8 cellular contexts compared by ENCODE assay signal in genomic region chr2:231929961-231930600, GRCh38. TPM values are rescaled to one million over a fixed set of nuclear protein-coding genes. Genes with fewer than 3 reads are reported as not detected.
A peak's percentile ranks its signal among the peaks of the same experiment; 100 is the strongest.
DNase-seq lines count a peak whose midpoint lies in the region; ATAC-seq and TF ChIP-seq lines count a peak whose summit lies in the region.

No MANE protein-coding gene starts in this region.

- no peak overlapping the region for H3K4ac ChIP-seq in trophoblast cell (ENCODE audit: low read depth, low read length)

- no peaks in the 10 kb centered on the region for H3K9me3 ChIP-seq in heart left ventricle
- no peaks in the 10 kb centered on the region for H3K9me3 ChIP-seq in vagina
- peaks cover 3% of the 10 kb centered on the region for H3K9me3 ChIP-seq in trophoblast cell (ENCODE audit: insufficient read depth, low read depth, low read length)

- H2AFZ ChIP-seq in trophoblast cell (ENCODE audit: insufficient read depth, low read length, poor library complexity), result no peak overlapping the region

- H3K14ac ChIP-seq in trophoblast cell (ENCODE audit: low read length), result no peak overlapping the region

- H2BK120ac ChIP-seq in trophoblast cell (ENCODE audit: insufficient read depth, low read length, poor library complexity), result no peak overlapping the region

- no peak overlapping the region for H4K12ac ChIP-seq in trophoblast cell (ENCODE audit: low read depth, low read length)

- H3K4me1 ChIP-seq in heart left ventricle (peaks cover 4 to 52% (median 25%) of the 10 kb centered on the region in 12 donors), vagina (peaks cover 20% of the 10 kb centered on the region), trophoblast cell (ENCODE audit: control insufficient read depth in 1 of 2, insufficient read depth in 2 of 2, low read length in 2 of 2) (peaks cover 11 to 14% of the 10 kb centered on the region in 2 experiments)

- WGBS in heart left ventricle, 4 donors, result 35 to 46% (median 39%) methylated on average over 10 to 11 of the region's 11 CpGs
- WGBS in trophoblast cell (ENCODE audit: extremely low coverage, insufficient coverage, insufficient read length), result no CpG with 5 or more reads among the region's 11 CpGs

- intact Hi-C loops in heart left ventricle (cut with DNase I), result loop anchor here in 7 of 10 donors (5.0 kb wide), 5 partner anchors 57 to 512 kb away; no protein-coding TSS in a partner anchor
- intact Hi-C loops in vagina (cut with DNase I), result loop anchor here (5.0 kb wide), 1 partner anchor 212 kb away; no protein-coding TSS in a partner anchor

- in situ Hi-C loops in SK-MEL-5 (cut with HindIII; ENCODE audit: low pct_unique_long_range_greater_than_20kb, low sequenced_read_pairs), result no loop called here

- no peak overlapping the region for H3K18ac ChIP-seq in trophoblast cell (ENCODE audit: low read length)

- H4K91ac ChIP-seq in trophoblast cell (ENCODE audit: low read depth, low read length), result no peak overlapping the region

- H3K27me3 ChIP-seq in heart left ventricle (peaks cover 9 to 43% (median 24%) of the 10 kb centered on the region in 9 donors), vagina (no peaks in the 10 kb centered on the region), trophoblast cell (ENCODE audit: insufficient read depth, low read length) (peaks cover 40% of the 10 kb centered on the region)

- TF ChIP-seq CTCF in heart left ventricle (IDR thresholded peaks at IDR 0.05) (peak in 8 of 12 donors; percentile 17 to 47 (median 31)), vagina (IDR thresholded peaks at IDR 0.05) (no peak)

- no peak overlapping the region for H3K23ac ChIP-seq in trophoblast cell (ENCODE audit: low read length)

- H4K8ac ChIP-seq in trophoblast cell (ENCODE audit: low read depth, low read length), result no peak overlapping the region

- peak; percentile 8 to 42 (median 22) for ATAC-seq in heart left ventricle

- H2AK5ac ChIP-seq in trophoblast cell (ENCODE audit: low read length), result no peak overlapping the region

- no peak overlapping the region for H3K9ac ChIP-seq in trophoblast cell (ENCODE audit: low read length)

- DNase-seq in stimulated activated CD4-positive, alpha-beta T cell treated with anti-CD3 and anti-CD28 coated beads, Interleukin-15, amount 100 ng/mL, for 24 hours, result peak; percentile 50
- no peak for DNase-seq in stimulated activated CD4-positive, alpha-beta T cell treated with anti-CD3 and anti-CD28 coated beads, Interleukin-4, amount 100 ng/mL, for 24 hours
- DNase-seq in SK-MEL-5 (ENCODE audit: low read depth, low spot score) (peak; percentile 37), heart left ventricle (peak; percentile 66 to 84 (median 76)), vagina (ENCODE audit: extremely low spot score in 2 of 2) (peak; percentile 83 to 91), trophoblast cell (no peak), KG1 (lab: John Stamatoyannopoulos, UW) (no peak), islet precursor cell (no peak)

- H2BK5ac ChIP-seq in trophoblast cell (ENCODE audit: low read depth, low read length, poor library complexity), result no peak overlapping the region

- no peak overlapping the region for H2BK12ac ChIP-seq in trophoblast cell (ENCODE audit: low read length)

- H3K79me1 ChIP-seq in trophoblast cell (ENCODE audit: low read length), result no peaks in the 10 kb centered on the region

- no peaks in the 10 kb centered on the region for H3K36me3 ChIP-seq in heart left ventricle
- H3K36me3 ChIP-seq in vagina, result no peaks in the 10 kb centered on the region
- no peaks in the 10 kb centered on the region for H3K36me3 ChIP-seq in trophoblast cell (ENCODE audit: control insufficient read depth in 1 of 2, insufficient read depth in 2 of 2, low read length in 2 of 2)

- H3K4me3 ChIP-seq in heart left ventricle (no peak overlapping the region), vagina (no peak overlapping the region), trophoblast cell (ENCODE audit: low read depth, low read length) (no peak overlapping the region)

- TF ChIP-seq POLR2A in heart left ventricle (IDR thresholded peaks at IDR 0.05), result no peak
- no peak for TF ChIP-seq POLR2A in vagina (IDR thresholded peaks at IDR 0.05)

- H3K79me2 ChIP-seq in trophoblast cell (ENCODE audit: control insufficient read depth, insufficient read depth, low read length, poor library complexity), result no peaks in the 10 kb centered on the region

- no peak overlapping the region for H3K4me2 ChIP-seq in trophoblast cell (ENCODE audit: low read length)

- H3K27ac ChIP-seq in heart left ventricle (peak overlapping the region in 6 of 12 donors; percentile 3 to 78 (median 64)), vagina (no peak overlapping the region), trophoblast cell (ENCODE audit: low read depth, low read length) (no peak overlapping the region)

RNA-seq across cellular contexts. Expression of gene NPPC, which starts 3.9 kb away (rescaled TPM):
- 2.1 and 2.4 TPM in 2 replicates for total RNA-seq in SK-MEL-5 (2014; rRNA removed; shearing (Covaris generic))
- polyA plus RNA-seq in SK-MEL-5 (2015; cell fraction: cytosol; rRNA removed), result 19.2 and 22.0 TPM in 2 replicates
- 8.1 and 9.8 TPM in 2 replicates for polyA plus RNA-seq in SK-MEL-5 (2015; cell fraction: nucleus; rRNA removed)
- total RNA-seq in heart left ventricle (1 to 10 TPM in 4 of 9 donors, under 1 TPM in 3, not detected in 2; 0.42 to 7.0 (median 1.3) TPM), vagina (16.0 TPM)
- polyA plus RNA-seq in heart left ventricle, result 1 to 10 TPM; 2.7 to 3.9 TPM
- polyA plus RNA-seq in trophoblast cell (2013), result 0.94 and 1.3 TPM in 2 replicates

RNA-seq across cellular contexts. Expression of gene DIS3L2, which starts 31.4 kb away (rescaled TPM):
- total RNA-seq in SK-MEL-5 (2014; rRNA removed; shearing (Covaris generic)), result 21.5 and 22.9 TPM in 2 replicates
- 24.5 and 25.1 TPM in 2 replicates for polyA plus RNA-seq in SK-MEL-5 (2015; cell fraction: cytosol; rRNA removed)
- 51.1 and 79.1 TPM in 2 replicates for polyA plus RNA-seq in SK-MEL-5 (2015; cell fraction: nucleus; rRNA removed)
- total RNA-seq in heart left ventricle (10 to 100 TPM; 14.9 to 27.3 (median 22.4) TPM), vagina (32.2 TPM)
- 10 to 100 TPM; 12.4 to 12.9 TPM for polyA plus RNA-seq in heart left ventricle
- polyA plus RNA-seq in trophoblast cell (2013), result 9.9 TPM in 2 replicates

Comparison
In these comparisons a context has a peak if more than half of its experiments do, and no peak if none do; other contexts are left out.
1. DNase-seq: peak in stimulated activated CD4-positive, alpha-beta T cell treated with anti-CD3 and anti-CD28 coated beads, Interleukin-15, amount 100 ng/mL, for 24 hours (single experiment), SK-MEL-5 (single experiment), heart left ventricle (5 of 5) and vagina (2 of 2); none in stimulated activated CD4-positive, alpha-beta T cell treated with anti-CD3 and anti-CD28 coated beads, Interleukin-4, amount 100 ng/mL, for 24 hours (single experiment), trophoblast cell (0 of 2), KG1 (single experiment) and islet precursor cell (single experiment).
2. CTCF ChIP-seq: peak in heart left ventricle (8 of 12); none in vagina (0 of 3).